Comparison of ENCODE assay signal across 8 cellular contexts in the genomic region with DNA sequence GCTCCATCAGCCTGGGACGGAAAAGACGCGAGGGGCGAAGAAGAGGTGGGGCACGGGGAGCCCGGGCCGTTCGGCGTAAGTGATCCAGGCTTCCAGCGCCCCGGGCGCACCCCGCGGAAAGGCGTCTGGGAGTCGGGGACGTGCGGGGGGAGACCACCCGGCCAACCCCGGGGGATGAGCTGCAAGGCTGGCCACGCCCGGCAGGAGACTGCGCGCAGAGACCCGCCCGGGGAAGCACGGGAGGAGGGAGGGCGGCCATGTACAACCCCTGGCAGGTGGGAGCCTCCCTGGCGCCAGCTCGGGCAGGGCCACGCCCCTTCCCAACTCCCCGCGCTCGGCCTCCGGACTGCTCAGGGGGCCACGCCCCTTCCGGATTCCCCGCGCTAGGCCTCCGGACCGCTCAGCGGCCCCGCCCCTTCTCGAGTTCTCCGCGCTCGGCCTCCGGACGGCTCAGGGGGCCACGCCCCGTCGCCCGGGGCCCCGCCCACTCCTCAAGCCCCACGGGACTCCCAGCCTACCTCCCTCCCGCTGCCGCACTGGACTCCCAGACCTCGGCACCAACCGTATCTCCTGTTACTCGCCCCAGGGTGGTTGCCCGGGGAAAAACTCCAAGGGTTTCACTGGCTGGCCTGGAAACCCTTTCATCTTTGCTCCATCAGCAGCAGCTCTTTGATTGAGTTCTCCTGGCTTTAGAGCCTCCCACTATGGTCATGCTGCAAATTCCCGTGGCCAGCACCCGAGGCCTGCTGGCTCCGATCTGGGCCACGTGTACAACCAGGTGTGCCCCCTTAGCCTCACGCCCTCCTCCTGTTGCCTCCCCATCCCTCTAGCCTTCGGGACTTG.
A peak's percentile ranks its signal among the peaks of the same experiment; 100 is the strongest.
DNase-seq lines count a peak whose midpoint lies in the region; ATAC-seq and TF ChIP-seq lines count a peak whose summit lies in the region.

No MANE protein-coding gene starts in this region.

- H3K36me3 ChIP-seq in neural cell (ENCODE audit: insufficient read depth, low read length) = no peaks in the 10 kb centered on the region

- CTCF ChIA-PET in RWPE1 (lab: Yijun Ruan, JAX) = interaction anchor here (0.7 kb wide), 1 partner anchor 145 kb away, joined by 3 read pairs; no protein-coding TSS in a partner anchor

- peak; percentile 23 for TF ChIP-seq RAD21 in neural cell (conservative IDR thresholded peaks at IDR 0.05)

- H3K4me2 ChIP-seq in neural cell (ENCODE audit: low read length) = peak overlapping the region; percentile 48

- H3K27me3 ChIP-seq in neural cell (ENCODE audit: insufficient read depth, low read depth, low read length) = no peaks in the 10 kb centered on the region

- no peaks in the 10 kb centered on the region for H3K36me3 Mint-ChIP-seq in stimulated activated naive CD8-positive, alpha-beta T cell treated with anti-CD3 and anti-CD28 coated beads, Interleukin-15, Interleukin-2, amounts not matched to agents 100 ng/mL and 50 ng/mL, for 24 hours (ENCODE audit: low read depth)

- peak overlapping the region; percentile 60 for H2AFZ ChIP-seq in neural cell (ENCODE audit: low read depth, low read length)

- no peaks in the 10 kb centered on the region for H3K9me3 Mint-ChIP-seq in stimulated activated naive CD8-positive, alpha-beta T cell treated with anti-CD3 and anti-CD28 coated beads, Interleukin-15, Interleukin-2, amounts not matched to agents 100 ng/mL and 50 ng/mL, for 24 hours

- no peaks in the 10 kb centered on the region for H3K9me3 ChIP-seq in neural cell (ENCODE audit: low read length)

- H3K4me3 Mint-ChIP-seq in stimulated activated naive CD8-positive, alpha-beta T cell treated with anti-CD3 and anti-CD28 coated beads, Interleukin-15, Interleukin-2, amounts not matched to agents 100 ng/mL and 50 ng/mL, for 24 hours = peak overlapping the region; percentile 80

- no peaks in the 10 kb centered on the region for H3F3A ChIP-seq in neural cell (ENCODE audit: insufficient read depth, low read length, poor library complexity, severe bottlenecking)

- H3K79me2 ChIP-seq in neural cell (replicated peaks; ENCODE audit: insufficient read depth, low read length) = no peaks in the 10 kb centered on the region

- in situ Hi-C loops in KBM-7 (cut with MboI; ENCODE audit: low pct_unique_long_range_greater_than_20kb, low sequenced_read_pairs) = no loop called here

- no peak overlapping the region for H3K27ac Mint-ChIP-seq in stimulated activated naive CD8-positive, alpha-beta T cell treated with anti-CD3 and anti-CD28 coated beads, Interleukin-15, Interleukin-2, amounts not matched to agents 100 ng/mL and 50 ng/mL, for 24 hours

- POLR2A ChIA-PET in RWPE1 (lab: Yijun Ruan, JAX; ENCODE audit: low non-redundant PET) = no interaction called here

- peak; percentile 98 for ATAC-seq in GM21737 (IDR thresholded peaks at IDR 0.05; ENCODE audit: unreplicated experiment)

- H3K4me3 ChIP-seq in foreskin fibroblast (ENCODE audit: low read depth in 1 of 2, low read length in 2 of 2) = peak overlapping the region; percentile 63 to 65
- peak overlapping the region; percentile 90 for H3K4me3 ChIP-seq in neural cell (ENCODE audit: low read length)

- peak overlapping the region; percentile 48 for H3K9ac ChIP-seq in neural cell (ENCODE audit: low read length)

- H3K27me3 Mint-ChIP-seq in stimulated activated naive CD8-positive, alpha-beta T cell treated with anti-CD3 and anti-CD28 coated beads, Interleukin-15, Interleukin-2, amounts not matched to agents 100 ng/mL and 50 ng/mL, for 24 hours = no peaks in the 10 kb centered on the region

- TF ChIP-seq CTCF in RWPE1 (conservative IDR thresholded peaks at IDR 0.05; ENCODE audit: low read depth) = no peak
- TF ChIP-seq CTCF in foreskin fibroblast (IDR thresholded peaks at IDR 0.05; ENCODE audit: low read depth, low read length) = no peak
- no peak for TF ChIP-seq CTCF in neural cell (IDR thresholded peaks at IDR 0.05; ENCODE audit: poor library complexity, severe bottlenecking)

- H3K9me2 ChIP-seq in neural cell (ENCODE audit: insufficient read depth, low read length) = no peaks in the 10 kb centered on the region

- H3K27ac ChIP-seq in RWPE1 (peak overlapping the region; percentile 87), neural cell (ENCODE audit: low read length) (no peak overlapping the region)

- H3K4me1 Mint-ChIP-seq in stimulated activated naive CD8-positive, alpha-beta T cell treated with anti-CD3 and anti-CD28 coated beads, Interleukin-15, Interleukin-2, amounts not matched to agents 100 ng/mL and 50 ng/mL, for 24 hours (ENCODE audit: low read depth) = peaks cover 33% of the 10 kb centered on the region

- DNase-seq in DMS153 treated with DMSO at 0.1 percent for 48 hours (lab: John Stamatoyannopoulos, UW; ENCODE audit: unreplicated experiment) (peak; percentile 79), KBM-7 (peak; percentile 93), RWPE1 (ENCODE audit: low spot score) (peak; percentile 97), foreskin fibroblast (peak; percentile 94 to 99)
- peak; percentile 42 for DNase-seq in activated gamma-delta T cell treated with anti-CD3 and anti-CD28 coated beads, Interleukin-2, amount 50 U/mL, for 16 hours (ENCODE audit: low read depth)

- TF ChIP-seq EP300 in neural cell (conservative IDR thresholded peaks at IDR 0.05; ENCODE audit: poor library complexity, severe bottlenecking) = no peak

- no peaks in the 10 kb centered on the region for H4K20me1 ChIP-seq in neural cell (ENCODE audit: insufficient read depth)

TF ChIP-seq in neural cell, 6 proteins besides CTCF, POLR2A, EP300 and RAD21:
- TF ChIP-seq REST (IDR thresholded peaks at IDR 0.05; ENCODE audit: borderline replicate concordance) (no peak), EZH2 (IDR thresholded peaks at IDR 0.05; ENCODE audit: borderline replicate concordance, insufficient read depth, low read length, poor library complexity, severe bottlenecking) (no peak), POLR2AphosphoS5 (IDR thresholded peaks at IDR 0.05) (no peak), SMC3 (conservative IDR thresholded peaks at IDR 0.05; ENCODE audit: poor library complexity) (no peak), TAF1 (IDR thresholded peaks at IDR 0.05; ENCODE audit: low read depth) (no peak), MXI1 (conservative IDR thresholded peaks at IDR 0.05; ENCODE audit: poor library complexity, severe bottlenecking) (no peak)

Comparison
In these comparisons a context has a peak if more than half of its experiments do, and no peak if none do; other contexts are left out.
1. DNase-seq: peak in every context shown above with its lines; median percentile 97 in RWPE1; 96 in foreskin fibroblast; 93 in KBM-7; 79 in DMS153 treated with DMSO at 0.1 percent for 48 hours; 42 in activated gamma-delta T cell treated with anti-CD3 and anti-CD28 coated beads, Interleukin-2, amount 50 U/mL, for 16 hours.